ENCODE assay signal across 1 cellular context in the genomic region with DNA sequence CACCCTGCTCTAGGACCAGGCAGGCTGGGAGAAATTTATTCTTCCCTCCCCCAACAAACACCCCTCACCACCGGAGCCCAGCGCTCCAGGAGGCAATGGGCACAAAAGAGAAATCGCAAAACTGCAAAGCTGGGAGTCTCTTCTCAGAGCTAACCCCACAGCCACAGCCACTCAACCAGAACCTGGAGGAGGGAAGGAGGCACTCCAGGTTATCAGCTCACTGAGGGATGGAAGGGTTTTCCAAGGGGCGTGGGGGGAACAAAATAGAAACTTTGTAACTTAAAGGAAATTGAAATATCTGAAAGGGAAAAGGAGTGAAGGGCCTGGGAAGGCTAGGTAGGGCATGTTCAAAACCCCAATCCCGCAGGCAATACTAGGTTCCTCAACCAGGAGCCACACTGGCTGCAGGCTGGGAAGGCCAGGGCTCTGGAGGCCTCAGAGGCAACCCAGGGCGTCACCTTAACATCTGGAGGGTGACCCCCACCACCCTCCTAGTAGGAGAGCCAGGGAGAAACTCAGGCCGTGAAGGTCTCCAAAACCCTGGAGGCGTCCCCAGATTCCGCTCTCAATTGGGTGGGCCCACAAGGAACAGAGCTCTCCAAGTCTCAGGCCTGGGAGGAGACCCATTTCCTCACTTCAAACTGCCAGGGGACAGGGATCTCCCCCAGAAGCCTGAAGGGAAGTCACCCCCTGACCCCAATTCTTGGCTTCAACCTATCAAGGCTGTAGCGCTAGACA.
A peak's percentile ranks its signal among the peaks of the same experiment; 100 is the strongest.
TF ChIP-seq lines count a peak whose summit lies in the region.

No MANE protein-coding gene starts in this region.

TF ChIP-seq in HEK293, 187 proteins besides CTCF, POLR2A, EP300 and RAD21 (continued from another document):
- TF ChIP-seq, protein P1, sequence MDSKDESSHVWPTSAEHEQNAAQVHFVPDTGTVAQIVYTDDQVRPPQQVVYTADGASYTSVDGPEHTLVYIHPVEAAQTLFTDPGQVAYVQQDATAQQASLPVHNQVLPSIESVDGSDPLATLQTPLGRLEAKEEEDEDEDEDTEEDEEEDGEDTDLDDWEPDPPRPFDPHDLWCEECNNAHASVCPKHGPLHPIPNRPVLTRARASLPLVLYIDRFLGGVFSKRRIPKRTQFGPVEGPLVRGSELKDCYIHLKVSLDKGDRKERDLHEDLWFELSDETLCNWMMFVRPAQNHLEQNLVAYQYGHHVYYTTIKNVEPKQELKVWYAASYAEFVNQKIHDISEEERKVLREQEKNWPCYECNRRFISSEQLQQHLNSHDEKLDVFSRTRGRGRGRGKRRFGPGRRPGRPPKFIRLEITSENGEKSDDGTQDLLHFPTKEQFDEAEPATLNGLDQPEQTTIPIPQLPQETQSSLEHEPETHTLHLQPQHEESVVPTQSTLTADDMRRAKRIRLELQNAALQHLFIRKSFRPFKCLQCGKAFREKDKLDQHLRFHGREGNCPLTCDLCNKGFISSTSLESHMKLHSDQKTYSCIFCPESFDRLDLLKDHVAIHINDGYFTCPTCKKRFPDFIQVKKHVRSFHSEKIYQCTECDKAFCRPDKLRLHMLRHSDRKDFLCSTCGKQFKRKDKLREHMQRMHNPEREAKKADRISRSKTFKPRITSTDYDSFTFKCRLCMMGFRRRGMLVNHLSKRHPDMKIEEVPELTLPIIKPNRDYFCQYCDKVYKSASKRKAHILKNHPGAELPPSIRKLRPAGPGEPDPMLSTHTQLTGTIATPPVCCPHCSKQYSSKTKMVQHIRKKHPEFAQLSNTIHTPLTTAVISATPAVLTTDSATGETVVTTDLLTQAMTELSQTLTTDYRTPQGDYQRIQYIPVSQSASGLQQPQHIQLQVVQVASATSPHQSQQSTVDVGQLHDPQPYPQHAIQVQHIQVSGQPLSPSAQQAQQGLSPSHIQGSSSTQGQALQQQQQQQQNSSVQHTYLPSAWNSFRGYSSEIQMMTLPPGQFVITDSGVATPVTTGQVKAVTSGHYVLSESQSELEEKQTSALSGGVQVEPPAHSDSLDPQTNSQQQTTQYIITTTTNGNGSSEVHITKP (tag by site-specific recombination; IDR thresholded peaks at IDR 0.05) = peak; percentile 58
- TF ChIP-seq, protein P2, sequence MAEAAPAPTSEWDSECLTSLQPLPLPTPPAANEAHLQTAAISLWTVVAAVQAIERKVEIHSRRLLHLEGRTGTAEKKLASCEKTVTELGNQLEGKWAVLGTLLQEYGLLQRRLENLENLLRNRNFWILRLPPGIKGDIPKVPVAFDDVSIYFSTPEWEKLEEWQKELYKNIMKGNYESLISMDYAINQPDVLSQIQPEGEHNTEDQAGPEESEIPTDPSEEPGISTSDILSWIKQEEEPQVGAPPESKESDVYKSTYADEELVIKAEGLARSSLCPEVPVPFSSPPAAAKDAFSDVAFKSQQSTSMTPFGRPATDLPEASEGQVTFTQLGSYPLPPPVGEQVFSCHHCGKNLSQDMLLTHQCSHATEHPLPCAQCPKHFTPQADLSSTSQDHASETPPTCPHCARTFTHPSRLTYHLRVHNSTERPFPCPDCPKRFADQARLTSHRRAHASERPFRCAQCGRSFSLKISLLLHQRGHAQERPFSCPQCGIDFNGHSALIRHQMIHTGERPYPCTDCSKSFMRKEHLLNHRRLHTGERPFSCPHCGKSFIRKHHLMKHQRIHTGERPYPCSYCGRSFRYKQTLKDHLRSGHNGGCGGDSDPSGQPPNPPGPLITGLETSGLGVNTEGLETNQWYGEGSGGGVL (tag by site-specific recombination; IDR thresholded peaks at IDR 0.05) = 0 out of 2 replicates have a peak, but pooled peaks have one; percentile 12
- peak; percentile 74 for TF ChIP-seq GLIS1 (tag by site-specific recombination; IDR thresholded peaks at IDR 0.05)
- peak; percentile 59 for TF ChIP-seq PRDM1 (tag by site-specific recombination; IDR thresholded peaks at IDR 0.05)
TF ChIP-seq in HEK293: peak in this region for 6.
